2 cellular contexts compared by ENCODE assay signal in the genomic region with DNA sequence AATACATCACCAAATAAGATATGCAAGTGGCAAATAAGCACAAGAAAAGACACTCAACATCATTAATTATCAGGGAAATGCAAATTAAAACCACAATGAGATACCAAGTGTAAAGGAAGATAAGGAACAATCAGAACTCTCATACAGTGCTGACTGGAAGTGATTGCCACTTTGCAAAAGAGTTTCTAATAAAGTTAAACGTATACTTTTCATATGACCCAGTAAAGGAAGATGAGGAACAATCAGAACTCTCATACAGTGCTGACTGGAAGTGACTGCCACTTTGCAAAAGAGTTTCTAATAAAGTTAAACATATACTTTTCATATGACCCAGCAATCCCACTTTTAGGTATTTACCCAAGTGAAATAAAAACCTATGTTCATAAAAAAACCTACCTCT.
TF ChIP-seq lines count a peak whose summit lies in the region.

No MANE protein-coding gene starts in this region.

TF ChIP-seq in GM23338, 12 proteins besides CTCF, POLR2A, EP300 and RAD21 (continued from another document):
- TF ChIP-seq STAT1 (IDR thresholded peaks at IDR 0.05; ENCODE audit: unreplicated experiment) (no peak), POLR2AphosphoS5 (IDR thresholded peaks at IDR 0.05; ENCODE audit: low read depth) (no peak), EZH2phosphoT487 (IDR thresholded peaks at IDR 0.05; ENCODE audit: unreplicated experiment) (no peak)
- TF ChIP-seq, protein P1, sequence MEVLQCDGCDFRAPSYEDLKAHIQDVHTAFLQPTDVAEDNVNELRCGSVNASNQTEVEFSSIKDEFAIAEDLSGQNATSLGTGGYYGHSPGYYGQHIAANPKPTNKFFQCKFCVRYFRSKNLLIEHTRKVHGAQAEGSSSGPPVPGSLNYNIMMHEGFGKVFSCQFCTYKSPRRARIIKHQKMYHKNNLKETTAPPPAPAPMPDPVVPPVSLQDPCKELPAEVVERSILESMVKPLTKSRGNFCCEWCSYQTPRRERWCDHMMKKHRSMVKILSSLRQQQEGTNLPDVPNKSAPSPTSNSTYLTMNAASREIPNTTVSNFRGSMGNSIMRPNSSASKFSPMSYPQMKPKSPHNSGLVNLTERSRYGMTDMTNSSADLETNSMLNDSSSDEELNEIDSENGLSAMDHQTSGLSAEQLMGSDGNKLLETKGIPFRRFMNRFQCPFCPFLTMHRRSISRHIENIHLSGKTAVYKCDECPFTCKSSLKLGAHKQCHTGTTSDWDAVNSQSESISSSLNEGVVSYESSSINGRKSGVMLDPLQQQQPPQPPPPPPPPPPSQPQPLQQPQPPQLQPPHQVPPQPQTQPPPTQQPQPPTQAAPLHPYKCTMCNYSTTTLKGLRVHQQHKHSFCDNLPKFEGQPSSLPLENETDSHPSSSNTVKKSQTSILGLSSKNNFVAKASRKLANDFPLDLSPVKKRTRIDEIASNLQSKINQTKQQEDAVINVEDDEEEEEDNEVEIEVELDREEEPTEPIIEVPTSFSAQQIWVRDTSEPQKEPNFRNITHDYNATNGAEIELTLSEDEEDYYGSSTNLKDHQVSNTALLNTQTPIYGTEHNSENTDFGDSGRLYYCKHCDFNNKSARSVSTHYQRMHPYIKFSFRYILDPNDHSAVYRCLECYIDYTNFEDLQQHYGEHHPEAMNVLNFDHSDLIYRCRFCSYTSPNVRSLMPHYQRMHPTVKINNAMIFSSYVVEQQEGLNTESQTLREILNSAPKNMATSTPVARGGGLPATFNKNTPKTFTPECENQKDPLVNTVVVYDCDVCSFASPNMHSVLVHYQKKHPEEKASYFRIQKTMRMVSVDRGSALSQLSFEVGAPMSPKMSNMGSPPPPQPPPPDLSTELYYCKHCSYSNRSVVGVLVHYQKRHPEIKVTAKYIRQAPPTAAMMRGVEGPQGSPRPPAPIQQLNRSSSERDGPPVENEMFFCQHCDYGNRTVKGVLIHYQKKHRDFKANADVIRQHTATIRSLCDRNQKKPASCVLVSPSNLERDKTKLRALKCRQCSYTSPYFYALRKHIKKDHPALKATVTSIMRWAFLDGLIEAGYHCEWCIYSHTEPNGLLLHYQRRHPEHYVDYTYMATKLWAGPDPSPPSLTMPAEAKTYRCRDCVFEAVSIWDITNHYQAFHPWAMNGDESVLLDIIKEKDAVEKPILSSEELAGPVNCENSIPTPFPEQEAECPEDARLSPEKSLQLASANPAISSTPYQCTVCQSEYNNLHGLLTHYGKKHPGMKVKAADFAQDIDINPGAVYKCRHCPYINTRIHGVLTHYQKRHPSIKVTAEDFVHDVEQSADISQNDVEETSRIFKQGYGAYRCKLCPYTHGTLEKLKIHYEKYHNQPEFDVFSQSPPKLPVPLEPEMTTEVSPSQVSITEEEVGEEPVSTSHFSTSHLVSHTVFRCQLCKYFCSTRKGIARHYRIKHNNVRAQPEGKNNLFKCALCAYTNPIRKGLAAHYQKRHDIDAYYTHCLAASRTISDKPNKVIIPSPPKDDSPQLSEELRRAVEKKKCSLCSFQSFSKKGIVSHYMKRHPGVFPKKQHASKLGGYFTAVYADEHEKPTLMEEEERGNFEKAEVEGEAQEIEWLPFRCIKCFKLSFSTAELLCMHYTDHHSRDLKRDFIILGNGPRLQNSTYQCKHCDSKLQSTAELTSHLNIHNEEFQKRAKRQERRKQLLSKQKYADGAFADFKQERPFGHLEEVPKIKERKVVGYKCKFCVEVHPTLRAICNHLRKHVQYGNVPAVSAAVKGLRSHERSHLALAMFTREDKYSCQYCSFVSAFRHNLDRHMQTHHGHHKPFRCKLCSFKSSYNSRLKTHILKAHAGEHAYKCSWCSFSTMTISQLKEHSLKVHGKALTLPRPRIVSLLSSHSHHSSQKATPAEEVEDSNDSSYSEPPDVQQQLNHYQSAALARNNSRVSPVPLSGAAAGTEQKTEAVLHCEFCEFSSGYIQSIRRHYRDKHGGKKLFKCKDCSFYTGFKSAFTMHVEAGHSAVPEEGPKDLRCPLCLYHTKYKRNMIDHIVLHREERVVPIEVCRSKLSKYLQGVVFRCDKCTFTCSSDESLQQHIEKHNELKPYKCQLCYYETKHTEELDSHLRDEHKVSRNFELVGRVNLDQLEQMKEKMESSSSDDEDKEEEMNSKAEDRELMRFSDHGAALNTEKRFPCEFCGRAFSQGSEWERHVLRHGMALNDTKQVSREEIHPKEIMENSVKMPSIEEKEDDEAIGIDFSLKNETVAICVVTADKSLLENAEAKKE (CRISPR knock-in tag; IDR thresholded peaks at IDR 0.05): no peak

TF ChIP-seq in WTC11, 78 proteins besides CTCF, POLR2A, EP300 and RAD21:
- no peak for TF ChIP-seq ZNF425 (CRISPR knock-in tag; conservative IDR thresholded peaks at IDR 0.05)
- no peak for TF ChIP-seq ZNF232 (CRISPR knock-in tag; IDR thresholded peaks at IDR 0.05)
- no peak for TF ChIP-seq MAX (CRISPR knock-in tag; IDR thresholded peaks at IDR 0.05)
- TF ChIP-seq PREB (CRISPR knock-in tag; IDR thresholded peaks at IDR 0.05; ENCODE audit: borderline replicate concordance): no peak
- TF ChIP-seq SMAD4 (CRISPR knock-in tag; IDR thresholded peaks at IDR 0.05): no peak
